Comparison of ENCODE assay signal across 13 cellular contexts in the genomic region with DNA sequence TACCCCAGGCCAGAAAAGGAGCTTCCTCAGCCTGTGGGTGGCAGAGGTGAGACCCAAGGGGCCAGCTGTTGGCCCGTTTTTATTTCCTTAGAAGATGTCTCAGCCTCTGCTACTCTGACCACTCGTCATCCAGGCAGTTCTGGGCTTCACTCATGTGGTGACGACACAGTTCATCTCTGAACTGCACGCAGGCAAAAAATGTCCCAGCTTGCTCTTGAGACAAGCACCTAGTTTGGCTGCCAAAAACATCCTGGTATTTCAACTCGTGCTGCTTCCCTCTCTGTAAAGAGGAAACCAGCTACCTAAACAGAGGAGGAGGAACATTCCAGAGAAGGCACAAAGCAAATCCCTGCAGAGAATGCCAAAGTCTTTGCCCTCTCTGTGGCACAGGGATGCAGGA.
DNase-seq lines count a peak whose midpoint lies in the region; ATAC-seq lines count a peak whose summit lies in the region.
"Had no signal": no experiment of that assay in that cellular context is flagged by ENCODE, and none has a peak within 500 bp of the region (broad histone marks: within the 10 kb centered on the region; RNA-seq: fewer than 3 reads in every experiment).

No MANE protein-coding gene starts in this region.

- H3K9me3 Mint-ChIP-seq in activated naive CD8-positive, alpha-beta T cell treated with anti-CD3 and anti-CD28 coated beads, Interleukin-2, amount 50 U/mL, for 24 hours = no peaks in the 10 kb centered on the region
- H3K9me3 Mint-ChIP-seq: brain had no signal

- H3K36me3 ChIP-seq in muscle layer of colon (ENCODE audit: insufficient read depth, low read length) (no peaks in the 10 kb centered on the region), aorta (ENCODE audit: control insufficient read depth in 1 of 2, insufficient read depth in 2 of 2, low read length in 1 of 2) (no peaks in the 10 kb centered on the region)

- 10 to 11% methylated on average over 5 of the region's 5 CpGs for WGBS in aorta, 2 donors

- no peak for ATAC-seq in activated naive CD8-positive, alpha-beta T cell treated with anti-CD3 and anti-CD28 coated beads, Interleukin-2, amount 50 U/mL, for 24 hours
- ATAC-seq in aorta (ENCODE audit: low FRiP score) (peak; percentile 9), GM19351 (IDR thresholded peaks at IDR 0.05; ENCODE audit: unreplicated experiment) (no peak)

- intact Hi-C loops in aorta (cut with DNase I) = loop anchor here in 1 of 2 donors (10.0 kb wide), 1 partner anchor 120 kb away; no protein-coding TSS in a partner anchor

- peaks cover 3% of the 10 kb centered on the region for H3K36me3 Mint-ChIP-seq in activated naive CD8-positive, alpha-beta T cell treated with anti-CD3 and anti-CD28 coated beads, Interleukin-2, amount 50 U/mL, for 24 hours (ENCODE audit: low read depth)

- peaks cover 83% of the 10 kb centered on the region for H3K4me1 Mint-ChIP-seq in activated naive CD8-positive, alpha-beta T cell treated with anti-CD3 and anti-CD28 coated beads, Interleukin-2, amount 50 U/mL, for 24 hours

- H3K27ac Mint-ChIP-seq in activated naive CD8-positive, alpha-beta T cell treated with anti-CD3 and anti-CD28 coated beads, Interleukin-2, amount 50 U/mL, for 24 hours = peak overlapping the region; percentile 72
- H3K27ac Mint-ChIP-seq: brain had no signal

- H3K4me3 ChIP-seq in muscle layer of colon (ENCODE audit: low read depth in 1 of 2, low read length in 2 of 2) = no peak overlapping the region
- H3K4me3 ChIP-seq in aorta (ENCODE audit: low read length in 2 of 2) = no peak overlapping the region
- H3K4me3 ChIP-seq: smooth muscle cell had no signal

- H3K4me1 ChIP-seq in muscle layer of colon (ENCODE audit: insufficient read depth, low read length) = peaks cover 58% of the 10 kb centered on the region
- H3K4me1 ChIP-seq in aorta (ENCODE audit: control insufficient read depth in 1 of 2, insufficient read depth in 2 of 2, low read length in 2 of 2) = no peaks in the 10 kb centered on the region

- H3K27ac ChIP-seq in muscle layer of colon (ENCODE audit: low read depth, low read length) (peak overlapping the region; percentile 62), aorta (ENCODE audit: low read depth in 1 of 2, low read length in 2 of 2) (no peak overlapping the region)

- no peak overlapping the region for H3K9ac ChIP-seq in muscle layer of colon (ENCODE audit: low read length)

- H3K27me3 ChIP-seq in muscle layer of colon (ENCODE audit: control insufficient read depth in 1 of 2, insufficient read depth in 2 of 2, low read length in 2 of 2) = no peaks in the 10 kb centered on the region
- no peaks in the 10 kb centered on the region for H3K27me3 ChIP-seq in aorta (ENCODE audit: control insufficient read depth in 1 of 2, insufficient read depth in 2 of 2, low read length in 1 of 2)

- peak; percentile 37 for DNase-seq in stimulated activated CD4-positive, alpha-beta T cell treated with anti-CD3 and anti-CD28 coated beads, Interleukin-1b, Interleukin-23, amount 100 ng/mL, for 48 hours
- no peak for DNase-seq in stimulated activated CD4-positive, alpha-beta T cell treated with anti-CD3 and anti-CD28 coated beads, Interleukin-2, amount 100 ng/mL, for 24 hours
- no peak for DNase-seq in activated naive CD8-positive, alpha-beta T cell treated with anti-CD3 and anti-CD28 coated beads, Interleukin-2, amount 50 U/mL, for 24 hours
- DNase-seq in aorta (no peak), retina (no peak), NCI-H446 treated with DMSO at 0.1 percent for 48 hours (lab: John Stamatoyannopoulos, UW) (no peak)
- DNase-seq: activated CD4-positive, CD25-positive, alpha-beta regulatory T cell; mesendoderm; NCI-H1092 treated with DMSO at 0.1 percent for 48 hours had no signal

- H3K9me3 ChIP-seq in muscle layer of colon (ENCODE audit: low read length) = no peaks in the 10 kb centered on the region
- H3K9me3 ChIP-seq in aorta (ENCODE audit: control insufficient read depth, low read length) = no peaks in the 10 kb centered on the region

- no peak overlapping the region for H3K4me3 Mint-ChIP-seq in activated naive CD8-positive, alpha-beta T cell treated with anti-CD3 and anti-CD28 coated beads, Interleukin-2, amount 50 U/mL, for 24 hours
- H3K4me3 Mint-ChIP-seq: brain had no signal

- no peaks in the 10 kb centered on the region for H3K27me3 Mint-ChIP-seq in activated naive CD8-positive, alpha-beta T cell treated with anti-CD3 and anti-CD28 coated beads, Interleukin-2, amount 50 U/mL, for 24 hours
